In the genomic region with DNA sequence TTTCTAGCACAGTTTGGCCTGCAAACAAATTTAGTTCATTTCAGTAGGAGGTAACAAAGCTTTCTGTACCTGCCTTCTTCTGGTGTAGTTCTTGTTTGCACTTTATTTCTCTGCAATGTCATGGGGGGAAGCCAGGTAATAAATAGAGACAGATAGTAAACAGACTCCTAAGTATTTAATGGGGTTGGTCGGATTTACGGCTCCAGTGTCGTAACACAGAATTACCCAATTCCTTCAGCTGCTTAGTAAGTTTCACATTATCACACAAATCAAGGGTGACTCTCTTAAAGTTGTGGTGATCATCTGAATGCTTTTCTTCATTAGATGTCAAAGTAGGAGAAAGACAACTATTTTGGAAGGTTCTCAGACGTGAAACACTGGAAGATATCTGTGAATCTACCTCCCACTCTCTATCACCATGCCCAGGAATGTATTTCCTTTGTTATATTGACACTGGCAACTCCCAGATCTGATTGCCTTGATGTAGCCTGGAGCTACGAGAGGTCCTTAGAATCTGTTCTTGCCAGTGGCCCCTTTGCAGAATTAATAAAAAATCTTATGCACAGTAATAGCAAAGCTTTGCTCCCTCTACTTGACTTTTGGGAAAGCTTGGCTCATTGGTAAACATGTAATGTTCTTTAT, we compare ENCODE assay signal across 3 cellular contexts.
TF ChIP-seq lines count a peak whose summit lies in the region.

No MANE protein-coding gene starts in this region.

TF ChIP-seq in SK-N-SH treated with all-trans-retinoic acid at 6 μM for 48 hours, 23 proteins besides CTCF, POLR2A, EP300 and RAD21:
- TF ChIP-seq ISL1 (CRISPR knock-in tag; IDR thresholded peaks at IDR 0.05): peak; percentile 54
- no peak for TF ChIP-seq CSDC2 (CRISPR knock-in tag; IDR thresholded peaks at IDR 0.05)

TF ChIP-seq in SK-N-SH, 30 proteins besides CTCF, POLR2A, EP300 and RAD21:
- TF ChIP-seq NFIC (IDR thresholded peaks at IDR 0.05; ENCODE audit: borderline replicate concordance) (no peak), MEF2A (IDR thresholded peaks at IDR 0.05; ENCODE audit: borderline replicate concordance, low read depth) (no peak), SMC3 (IDR thresholded peaks at IDR 0.05; ENCODE audit: low read depth, low read length) (no peak), MXI1 (IDR thresholded peaks at IDR 0.05; ENCODE audit: low read depth, low read length) (no peak), MAX (IDR thresholded peaks at IDR 0.05; ENCODE audit: low read depth) (no peak), PBX3 (IDR thresholded peaks at IDR 0.05) (no peak), RCOR1 (IDR thresholded peaks at IDR 0.05; ENCODE audit: low read length) (no peak), GABPA (IDR thresholded peaks at IDR 0.05; ENCODE audit: low read depth) (no peak), RXRA (IDR thresholded peaks at IDR 0.05; ENCODE audit: borderline replicate concordance, low read depth) (no peak), ELF1 (IDR thresholded peaks at IDR 0.05) (no peak), FOSL2 (IDR thresholded peaks at IDR 0.05; ENCODE audit: borderline replicate concordance, low read depth) (no peak), TAF1 (IDR thresholded peaks at IDR 0.05; ENCODE audit: borderline replicate concordance, low read depth, low read length) (no peak), YY1 (IDR thresholded peaks at IDR 0.05; ENCODE audit: low read depth) (no peak), FOXJ3 (CRISPR knock-in tag; IDR thresholded peaks at IDR 0.05) (no peak), EZH2phosphoT487 (IDR thresholded peaks at IDR 0.05; ENCODE audit: borderline replicate concordance, low read depth) (no peak), SIN3A (IDR thresholded peaks at IDR 0.05; ENCODE audit: borderline replicate concordance, low read depth, low read length) (no peak)
- TF ChIP-seq, protein P1, sequence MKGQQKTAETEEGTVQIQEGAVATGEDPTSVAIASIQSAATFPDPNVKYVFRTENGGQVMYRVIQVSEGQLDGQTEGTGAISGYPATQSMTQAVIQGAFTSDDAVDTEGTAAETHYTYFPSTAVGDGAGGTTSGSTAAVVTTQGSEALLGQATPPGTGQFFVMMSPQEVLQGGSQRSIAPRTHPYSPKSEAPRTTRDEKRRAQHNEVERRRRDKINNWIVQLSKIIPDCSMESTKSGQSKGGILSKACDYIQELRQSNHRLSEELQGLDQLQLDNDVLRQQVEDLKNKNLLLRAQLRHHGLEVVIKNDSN (IDR thresholded peaks at IDR 0.05; ENCODE audit: borderline replicate concordance, low read depth): no peak
- TF ChIP-seq, protein P2, sequence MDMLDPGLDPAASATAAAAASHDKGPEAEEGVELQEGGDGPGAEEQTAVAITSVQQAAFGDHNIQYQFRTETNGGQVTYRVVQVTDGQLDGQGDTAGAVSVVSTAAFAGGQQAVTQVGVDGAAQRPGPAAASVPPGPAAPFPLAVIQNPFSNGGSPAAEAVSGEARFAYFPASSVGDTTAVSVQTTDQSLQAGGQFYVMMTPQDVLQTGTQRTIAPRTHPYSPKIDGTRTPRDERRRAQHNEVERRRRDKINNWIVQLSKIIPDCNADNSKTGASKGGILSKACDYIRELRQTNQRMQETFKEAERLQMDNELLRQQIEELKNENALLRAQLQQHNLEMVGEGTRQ (IDR thresholded peaks at IDR 0.05; ENCODE audit: borderline replicate concordance, low read depth, low read length): no peak
- TF ChIP-seq, protein P3, sequence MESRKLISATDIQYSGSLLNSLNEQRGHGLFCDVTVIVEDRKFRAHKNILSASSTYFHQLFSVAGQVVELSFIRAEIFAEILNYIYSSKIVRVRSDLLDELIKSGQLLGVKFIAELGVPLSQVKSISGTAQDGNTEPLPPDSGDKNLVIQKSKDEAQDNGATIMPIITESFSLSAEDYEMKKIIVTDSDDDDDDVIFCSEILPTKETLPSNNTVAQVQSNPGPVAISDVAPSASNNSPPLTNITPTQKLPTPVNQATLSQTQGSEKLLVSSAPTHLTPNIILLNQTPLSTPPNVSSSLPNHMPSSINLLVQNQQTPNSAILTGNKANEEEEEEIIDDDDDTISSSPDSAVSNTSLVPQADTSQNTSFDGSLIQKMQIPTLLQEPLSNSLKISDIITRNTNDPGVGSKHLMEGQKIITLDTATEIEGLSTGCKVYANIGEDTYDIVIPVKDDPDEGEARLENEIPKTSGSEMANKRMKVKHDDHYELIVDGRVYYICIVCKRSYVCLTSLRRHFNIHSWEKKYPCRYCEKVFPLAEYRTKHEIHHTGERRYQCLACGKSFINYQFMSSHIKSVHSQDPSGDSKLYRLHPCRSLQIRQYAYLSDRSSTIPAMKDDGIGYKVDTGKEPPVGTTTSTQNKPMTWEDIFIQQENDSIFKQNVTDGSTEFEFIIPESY (IDR thresholded peaks at IDR 0.05; ENCODE audit: borderline replicate concordance, low read depth): no peak

TF ChIP-seq in GM23338, 12 proteins besides CTCF, POLR2A, EP300 and RAD21:
- no peak for TF ChIP-seq JUNB (IDR thresholded peaks at IDR 0.05; ENCODE audit: unreplicated experiment)
- no peak for TF ChIP-seq ZNF462 (CRISPR knock-in tag; IDR thresholded peaks at IDR 0.05)
- no peak for TF ChIP-seq NANOG (IDR thresholded peaks at IDR 0.05; ENCODE audit: borderline replicate concordance)
- no peak for TF ChIP-seq EZH2 (IDR thresholded peaks at IDR 0.05; ENCODE audit: low read depth, unreplicated experiment)
- no peak for TF ChIP-seq REST (IDR thresholded peaks at IDR 0.05; ENCODE audit: unreplicated experiment)
- TF ChIP-seq STAT1 (IDR thresholded peaks at IDR 0.05; ENCODE audit: unreplicated experiment): no peak
- TF ChIP-seq POLR2AphosphoS5 (IDR thresholded peaks at IDR 0.05; ENCODE audit: low read depth): no peak
- no peak for TF ChIP-seq EZH2phosphoT487 (IDR thresholded peaks at IDR 0.05; ENCODE audit: unreplicated experiment)
- no peak for TF ChIP-seq ZNF114 (CRISPR knock-in tag; IDR thresholded peaks at IDR 0.05)
